In genomic region chr3:124780356-124780755, GRCh38 we compare ENCODE assay signal across 9 cellular contexts. TPM values are rescaled to one million over a fixed set of nuclear protein-coding genes. Genes with fewer than 3 reads are reported as not detected.
DNase-seq lines count a peak whose midpoint lies in the region; ATAC-seq and TF ChIP-seq lines count a peak whose summit lies in the region.
"Had no signal": no experiment of that assay in that cellular context is flagged by ENCODE, and none has a peak within 500 bp of the region (broad histone marks: within the 10 kb centered on the region; RNA-seq: fewer than 3 reads in every experiment).

No MANE protein-coding gene starts in this region.

- H3K4me3 ChIP-seq in fibroblast of pulmonary artery (replicated peaks; ENCODE audit: low read depth, low read length): no peak overlapping the region
- H3K4me3 ChIP-seq: colonic mucosa had no signal

- H3K36me3 Mint-ChIP-seq in neural crest cell (ENCODE audit: low read depth) (peaks cover 3% of the 10 kb centered on the region), immature natural killer cell (peaks cover 0 to 7% (median 4%) of the 10 kb centered on the region in 3 donors)

- peaks cover 18% of the 10 kb centered on the region for H3K27me3 Mint-ChIP-seq in stimulated activated naive CD8-positive, alpha-beta T cell treated with anti-CD3 and anti-CD28 coated beads, Interleukin-15, amount 100 ng/mL, for 72 hours
- H3K27me3 Mint-ChIP-seq in neural crest cell (ENCODE audit: low read depth): no peaks in the 10 kb centered on the region
- peaks cover 8 to 13% (median 8%) of the 10 kb centered on the region in 3 donors for H3K27me3 Mint-ChIP-seq in immature natural killer cell (ENCODE audit: low read depth in 3 of 3)

- no peak for DNase-seq in stimulated activated naive CD8-positive, alpha-beta T cell treated with anti-CD3 and anti-CD28 coated beads, Interleukin-15, amount 100 ng/mL, for 72 hours
- no peak for DNase-seq in stimulated activated naive CD8-positive, alpha-beta T cell treated with anti-CD3 and anti-CD28 coated beads, Interleukin-15, Interleukin-2, amounts not matched to agents 100 U/mL and 50 U/mL, for 24 hours
- peak; percentile 87 for DNase-seq in fibroblast of pulmonary artery (ENCODE audit: low read depth)
- no peak for DNase-seq in neural crest cell (ENCODE audit: low read depth, low spot score)
- DNase-seq in immature natural killer cell: no peak
- no peak for DNase-seq in NOMO-1 (lab: John Stamatoyannopoulos, UW; ENCODE audit: unreplicated experiment in 2 of 2)

- no peak overlapping the region for H3K4me3 Mint-ChIP-seq in stimulated activated naive CD8-positive, alpha-beta T cell treated with anti-CD3 and anti-CD28 coated beads, Interleukin-15, amount 100 ng/mL, for 72 hours
- H3K4me3 Mint-ChIP-seq in neural crest cell: no peak overlapping the region
- peak overlapping the region in 1 of 5 donors; percentile 23 for H3K4me3 Mint-ChIP-seq in immature natural killer cell

- TF ChIP-seq CTCF in fibroblast of pulmonary artery (IDR thresholded peaks at IDR 0.05; ENCODE audit: low read length, missing control alignments): no peak
- no peak for TF ChIP-seq CTCF in neural crest cell (conservative IDR thresholded peaks at IDR 0.05)

- peak; percentile 16 for ATAC-seq in stimulated activated naive CD8-positive, alpha-beta T cell treated with anti-CD3 and anti-CD28 coated beads, Interleukin-15, amount 100 ng/mL, for 72 hours
- ATAC-seq in stimulated activated naive CD8-positive, alpha-beta T cell treated with anti-CD3 and anti-CD28 coated beads, Interleukin-15, Interleukin-2, amounts not matched to agents 100 U/mL and 50 U/mL, for 24 hours: no peak
- ATAC-seq in GM18520 (IDR thresholded peaks at IDR 0.05; ENCODE audit: unreplicated experiment): no peak
- no peak for ATAC-seq in GM18861 (IDR thresholded peaks at IDR 0.05; ENCODE audit: unreplicated experiment)

- H3K4me1 Mint-ChIP-seq in stimulated activated naive CD8-positive, alpha-beta T cell treated with anti-CD3 and anti-CD28 coated beads, Interleukin-15, amount 100 ng/mL, for 72 hours: peaks cover 19% of the 10 kb centered on the region
- H3K4me1 Mint-ChIP-seq in neural crest cell (peaks cover 52% of the 10 kb centered on the region), immature natural killer cell (peaks cover 35 to 45% of the 10 kb centered on the region in 2 donors)

- H3K9me3 Mint-ChIP-seq in stimulated activated naive CD8-positive, alpha-beta T cell treated with anti-CD3 and anti-CD28 coated beads, Interleukin-15, amount 100 ng/mL, for 72 hours: no peaks in the 10 kb centered on the region
- H3K9me3 Mint-ChIP-seq in neural crest cell (no peaks in the 10 kb centered on the region), immature natural killer cell (no peaks in the 10 kb centered on the region)

- H3K27ac Mint-ChIP-seq in stimulated activated naive CD8-positive, alpha-beta T cell treated with anti-CD3 and anti-CD28 coated beads, Interleukin-15, amount 100 ng/mL, for 72 hours: peak overlapping the region; percentile 29 to 90
- peak overlapping the region; percentile 57 for H3K27ac Mint-ChIP-seq in neural crest cell (ENCODE audit: unreplicated experiment)
- H3K27ac Mint-ChIP-seq in immature natural killer cell: no peak overlapping the region

RNA-seq across cellular contexts. Expression of gene UMPS, which starts 50.1 kb away (rescaled TPM):
- 55.6 and 70.7 TPM in 2 replicates for total RNA-seq in neural crest cell
- 10 to 100 TPM; 10.5 to 24.1 (median 10.6) TPM for polyA plus RNA-seq in immature natural killer cell

Comparison
In these comparisons a context has a peak if more than half of its experiments do, and no peak if none do; other contexts are left out.
1. H3K27ac Mint-ChIP-seq: peak in stimulated activated naive CD8-positive, alpha-beta T cell treated with anti-CD3 and anti-CD28 coated beads, Interleukin-15, amount 100 ng/mL, for 72 hours (2 of 2) and neural crest cell (single experiment); none in immature natural killer cell (0 of 6).